In the genomic region with DNA sequence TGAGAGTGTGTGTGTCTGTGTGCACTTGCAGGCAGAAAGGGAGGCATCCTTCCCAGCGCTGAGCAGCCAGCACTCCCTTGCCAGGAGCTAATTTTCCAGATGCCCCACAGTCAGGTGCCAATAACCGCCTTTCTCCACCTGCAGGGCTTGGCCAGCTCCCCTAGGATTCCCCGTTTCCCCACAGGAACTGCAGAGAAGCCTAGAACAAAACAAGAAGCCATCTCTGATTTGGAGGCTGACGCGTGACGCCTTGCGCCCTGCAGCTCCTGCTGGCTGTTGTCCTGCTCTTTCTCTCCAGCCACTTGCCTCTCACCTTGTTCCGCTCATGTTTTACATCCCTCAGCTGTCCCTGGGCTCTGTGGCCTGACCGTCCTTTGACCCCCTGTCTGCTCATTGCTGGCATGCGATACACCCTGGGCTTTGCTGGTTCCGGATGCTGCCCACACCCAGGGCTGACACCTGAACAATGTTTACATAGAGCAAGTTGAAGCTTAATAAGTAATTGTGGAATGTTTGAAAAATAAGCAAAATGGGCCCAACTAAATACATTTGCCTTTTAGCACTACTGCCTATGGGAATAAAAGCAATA, we compare ENCODE assay signal across 26 cellular contexts.
DNase-seq lines count a peak whose midpoint lies in the region; ATAC-seq, FAIRE-seq and TF ChIP-seq lines count a peak whose summit lies in the region.
"Had no signal": no experiment of that assay in that cellular context is flagged by ENCODE, and none has a peak within 500 bp of the region (broad histone marks: within the 10 kb centered on the region; RNA-seq: fewer than 3 reads in every experiment).

No MANE protein-coding gene starts in this region.

- H3K9me3 ChIP-seq in HepG2 (ENCODE audit: low read length) (no peaks in the 10 kb centered on the region), gastroesophageal sphincter (no peaks in the 10 kb centered on the region), hepatocyte (ENCODE audit: low read depth) (no peaks in the 10 kb centered on the region)
- no peaks in the 10 kb centered on the region for H3K9me3 ChIP-seq in CD4-positive, alpha-beta memory T cell (ENCODE audit: control insufficient read depth in 1 of 2, low read length in 2 of 2)
- H3K9me3 ChIP-seq: left lung, neutrophil, prostate gland, SJSA1 had no signal

- intact Hi-C loops in HepG2 (cut with micrococcal nuclease; ENCODE audit: unreplicated experiment) = no loop called here
- intact Hi-C loops in CD4-positive, alpha-beta memory T cell (cut with micrococcal nuclease) = no loop called here

- no peak for TF ChIP-seq EP300 in HepG2 (IDR thresholded peaks at IDR 0.05; ENCODE audit: low read depth in 2 of 2, low read length in 2 of 2)
- no peak for TF ChIP-seq EP300 in HepG2 (CRISPR knock-in tag; IDR thresholded peaks at IDR 0.05; ENCODE audit: borderline replicate concordance)
- no peak for TF ChIP-seq EP300 in gastroesophageal sphincter (IDR thresholded peaks at IDR 0.05)

- TF ChIP-seq CTCF in bronchial epithelial cell (IDR thresholded peaks at IDR 0.05; ENCODE audit: insufficient read depth, low read length, severe bottlenecking) (no peak), HepG2 (CRISPR knock-in tag; IDR thresholded peaks at IDR 0.05) (no peak), gastroesophageal sphincter (IDR thresholded peaks at IDR 0.05) (no peak), hepatocyte (IDR thresholded peaks at IDR 0.05; ENCODE audit: poor library complexity) (no peak)

- H3K36me3 Mint-ChIP-seq in CD4-positive, alpha-beta memory T cell = no peaks in the 10 kb centered on the region
- H3K36me3 Mint-ChIP-seq: CD8-positive, alpha-beta memory T cell; immature natural killer cell; naive B cell had no signal

- H3K4me2 ChIP-seq in HepG2 (ENCODE audit: low read depth, low read length) (no peak overlapping the region), hepatocyte (no peak overlapping the region)
- H3K4me2 ChIP-seq: KMS-11 had no signal

- H3K27ac ChIP-seq in HepG2 (ENCODE audit: extremely low read length, insufficient read depth, low read length) (no peak overlapping the region), gastroesophageal sphincter (no peak overlapping the region), hepatocyte (no peak overlapping the region)
- no peak overlapping the region for H3K27ac ChIP-seq in CD4-positive, alpha-beta memory T cell (ENCODE audit: low read depth, low read length)
- H3K27ac ChIP-seq: coronary artery, foreskin keratinocyte, KMS-11, left lung, neutrophil, prostate gland, SJSA1 had no signal

- H3K27me3 ChIP-seq in bronchial epithelial cell (ENCODE audit: control insufficient read depth, insufficient read depth, low read length) = no peaks in the 10 kb centered on the region
- peaks cover 5 to 41% of the 10 kb centered on the region in 2 experiments; a peak in 4 of 5 replicates for H3K27me3 ChIP-seq in HepG2 (ENCODE audit: control insufficient read depth in 1 of 2, insufficient read depth in 2 of 2, low read length in 2 of 2)
- no peaks in the 10 kb centered on the region for H3K27me3 ChIP-seq in CD4-positive, alpha-beta memory T cell (ENCODE audit: insufficient read depth, low read length)
- H3K27me3 ChIP-seq in gastroesophageal sphincter = no peaks in the 10 kb centered on the region
- no peaks in the 10 kb centered on the region for H3K27me3 ChIP-seq in hepatocyte
- H3K27me3 ChIP-seq: foreskin keratinocyte, left lung, neutrophil, SJSA1 had no signal

- no TSS peak for BruUV-seq in HepG2 (replicated peaks; lab: Mats Ljungman, UMichigan)

- H3K36me3 ChIP-seq in bronchial epithelial cell (ENCODE audit: control insufficient read depth, insufficient read depth, low read length) (no peaks in the 10 kb centered on the region), HepG2 (replicated peaks in 1 of 2; ENCODE audit: control insufficient read depth in 1 of 2, insufficient read depth in 2 of 2, low read length in 2 of 2) (no peaks in the 10 kb centered on the region), gastroesophageal sphincter (no peaks in the 10 kb centered on the region), hepatocyte (replicated peaks; ENCODE audit: insufficient read depth, low read depth) (no peaks in the 10 kb centered on the region)
- no peaks in the 10 kb centered on the region for H3K36me3 ChIP-seq in CD4-positive, alpha-beta memory T cell (ENCODE audit: insufficient read depth, low read length)
- H3K36me3 ChIP-seq: left lung, neutrophil, prostate gland, SJSA1 had no signal

- peak; percentile 68 for DNase-seq in COR-L47 (lab: John Stamatoyannopoulos, UW)
- peak; percentile 75 for DNase-seq in NCI-H1092 treated with DMSO at 0.1 percent for 48 hours (lab: John Stamatoyannopoulos, UW)
- no peak for DNase-seq in bronchial epithelial cell (ENCODE audit: low read depth)
- DNase-seq in HepG2 (ENCODE audit: low spot score) = no peak
- DNase-seq in CD4-positive, alpha-beta memory T cell = no peak
- no peak for DNase-seq in hepatocyte (ENCODE audit: low spot score)
- DNase-seq: activated naive CD4-positive, alpha-beta T cell treated with Interleukin-2 at 50 U/mL for 16 hours; CD8-positive, alpha-beta memory T cell; DMS79; effector memory CD8-positive, alpha-beta T cell; foreskin keratinocyte; HCEC 1CT; hypothalamus; immature natural killer cell; left lung; naive B cell; NCI-H1436 had no signal

- FAIRE-seq in bronchial epithelial cell (lab: Jason Lieb, UNC) = peak; percentile 95
- no peak for FAIRE-seq in HepG2 (lab: Jason Lieb, UNC)

- H4K20me1 ChIP-seq in HepG2 (ENCODE audit: insufficient read depth, low read length) = no peaks in the 10 kb centered on the region
- no peaks in the 10 kb centered on the region for H4K20me1 ChIP-seq in hepatocyte (ENCODE audit: insufficient read depth, poor library complexity, severe bottlenecking)

- CTCF ChIA-PET in HepG2 (lab: Yijun Ruan, JAX; ENCODE audit: low intra/inter-chr PET ratio, low total read pairs) = no interaction called here
- CTCF ChIA-PET in CD4-positive, alpha-beta memory T cell (lab: Charles Lee; ENCODE audit: partially characterized antibody) = no interaction called here

- no peaks in the 10 kb centered on the region for H3K4me1 Mint-ChIP-seq in CD4-positive, alpha-beta memory T cell
- H3K4me1 Mint-ChIP-seq: CD8-positive, alpha-beta memory T cell; immature natural killer cell had no signal

- H3K27me3 Mint-ChIP-seq in CD4-positive, alpha-beta memory T cell = peaks cover 0 to 3% of the 10 kb centered on the region in 2 donors
- H3K27me3 Mint-ChIP-seq: stimulated activated naive CD8-positive, alpha-beta T cell treated with anti-CD3 and anti-CD28 coated beads, Interleukin-15, Interleukin-2, amounts not matched to agents 100 ng/mL and 50 ng/mL, for 24 hours had no signal

- TF ChIP-seq POLR2A in HepG2 (IDR thresholded peaks at IDR 0.05; ENCODE audit: insufficient read depth in 1 of 2, low read depth in 2 of 2, low read length in 2 of 2) = no peak
- TF ChIP-seq POLR2A in gastroesophageal sphincter (IDR thresholded peaks at IDR 0.05) = no peak

- WGBS in HepG2 (ENCODE audit: low lambda C conversion rate) = 49% methylated on average over 10 of the region's 11 CpGs
- 79 to 82% methylated on average over 7 to 10 of the region's 11 CpGs for WGBS in gastroesophageal sphincter (ENCODE audit: low coverage in 1 of 2), 2 donors
- 75% methylated on average over 11 of the region's 11 CpGs for WGBS in hepatocyte (ENCODE audit: low lambda C conversion rate, missing lambda C conversion rate)

- H3K4me3 Mint-ChIP-seq in CD4-positive, alpha-beta memory T cell = no peak overlapping the region
- H3K4me3 Mint-ChIP-seq: B cell; CD8-positive, alpha-beta memory T cell; effector memory CD8-positive, alpha-beta T cell; immature natural killer cell; naive B cell; stimulated activated naive CD8-positive, alpha-beta T cell treated with anti-CD3 and anti-CD28 coated beads, Interleukin-15, Interleukin-2, amounts not matched to agents 100 ng/mL and 50 ng/mL, for 24 hours had no signal

- TF ChIP-seq RAD21 in HepG2 (CRISPR knock-in tag; IDR thresholded peaks at IDR 0.05) = no peak

- in situ Hi-C loops in HepG2 (cut with HindIII; ENCODE audit: extremely low pct_ligation_motif_present, low pct_unique_long_range_greater_than_20kb) = no loop called here

- no peaks in the 10 kb centered on the region for H3K9me2 ChIP-seq in hepatocyte (replicated peaks; ENCODE audit: insufficient read depth)

- H3K4me1 ChIP-seq in HepG2 (ENCODE audit: insufficient read depth, low read length) = no peaks in the 10 kb centered on the region
- H3K4me1 ChIP-seq in CD4-positive, alpha-beta memory T cell (ENCODE audit: insufficient read depth, low read length) = no peaks in the 10 kb centered on the region
- no peaks in the 10 kb centered on the region for H3K4me1 ChIP-seq in gastroesophageal sphincter
- H3K4me1 ChIP-seq in hepatocyte (ENCODE audit: insufficient read depth) = no peaks in the 10 kb centered on the region
- H3K4me1 ChIP-seq: foreskin keratinocyte, left lung had no signal

- no peak overlapping the region for H3K9ac ChIP-seq in HepG2 (ENCODE audit: insufficient read depth, low read depth, low read length)
- H3K9ac ChIP-seq: KMS-11 had no signal

- H2AFZ ChIP-seq in HepG2 (ENCODE audit: low read length) (no peak overlapping the region), hepatocyte (no peak overlapping the region)

- H3K4me3 ChIP-seq in bronchial epithelial cell (ENCODE audit: low read depth, low read length) (no peak overlapping the region), HepG2 (replicated peaks in 1 of 3; ENCODE audit: insufficient read depth in 1 of 3, low read depth in 2 of 3, low read length in 3 of 3) (no peak overlapping the region), gastroesophageal sphincter (no peak overlapping the region), hepatocyte (no peak overlapping the region)
- no peak overlapping the region for H3K4me3 ChIP-seq in CD4-positive, alpha-beta memory T cell (ENCODE audit: low read length in 2 of 2)
- H3K4me3 ChIP-seq: coronary artery, left lung, prostate gland, SJSA1 had no signal

- H3K79me2 ChIP-seq in HepG2 (ENCODE audit: insufficient read depth, low read length) (no peaks in the 10 kb centered on the region), hepatocyte (no peaks in the 10 kb centered on the region)

- no peak overlapping the region for H3K27ac Mint-ChIP-seq in CD4-positive, alpha-beta memory T cell
- H3K27ac Mint-ChIP-seq: B cell; CD8-positive, alpha-beta memory T cell; effector memory CD8-positive, alpha-beta T cell; immature natural killer cell; naive B cell; stimulated activated naive CD8-positive, alpha-beta T cell treated with anti-CD3 and anti-CD28 coated beads, Interleukin-15, Interleukin-2, amounts not matched to agents 100 ng/mL and 50 ng/mL, for 24 hours had no signal

- H3K9me3 Mint-ChIP-seq in CD4-positive, alpha-beta memory T cell = peaks cover 0 to 2% (median 0%) of the 10 kb centered on the region in 8 donors
- H3K9me3 Mint-ChIP-seq: stimulated activated naive CD8-positive, alpha-beta T cell treated with anti-CD3 and anti-CD28 coated beads, Interleukin-15, Interleukin-2, amounts not matched to agents 100 ng/mL and 50 ng/mL, for 24 hours had no signal

- ATAC-seq in HepG2 = peak; percentile 34; the same call in 1 of the 3 replicates
- no peak for ATAC-seq in HG03097 (IDR thresholded peaks at IDR 0.05; ENCODE audit: low FRiP score, unreplicated experiment)
- ATAC-seq in gastroesophageal sphincter = no peak
- ATAC-seq: effector memory CD8-positive, alpha-beta T cell; foreskin keratinocyte; left lung had no signal

- POLR2A ChIA-PET in HepG2 (lab: Yijun Ruan, JAX) = no interaction called here
- POLR2A ChIA-PET in CD4-positive, alpha-beta memory T cell (lab: Charles Lee; ENCODE audit: partially characterized antibody) = interaction anchor here (0.6 kb wide), 1 partner anchor 859 kb away, joined by 3 read pairs; no protein-coding TSS in a partner anchor

Comparison
In these comparisons a context has a peak if more than half of its experiments do, and no peak if none do; other contexts are left out.
1. DNase-seq: peak in COR-L47 (single experiment) and NCI-H1092 treated with DMSO at 0.1 percent for 48 hours (single experiment); none in bronchial epithelial cell (single experiment), HepG2 (single experiment), CD4-positive, alpha-beta memory T cell (0 of 5) and hepatocyte (single experiment).